In the genomic region with DNA sequence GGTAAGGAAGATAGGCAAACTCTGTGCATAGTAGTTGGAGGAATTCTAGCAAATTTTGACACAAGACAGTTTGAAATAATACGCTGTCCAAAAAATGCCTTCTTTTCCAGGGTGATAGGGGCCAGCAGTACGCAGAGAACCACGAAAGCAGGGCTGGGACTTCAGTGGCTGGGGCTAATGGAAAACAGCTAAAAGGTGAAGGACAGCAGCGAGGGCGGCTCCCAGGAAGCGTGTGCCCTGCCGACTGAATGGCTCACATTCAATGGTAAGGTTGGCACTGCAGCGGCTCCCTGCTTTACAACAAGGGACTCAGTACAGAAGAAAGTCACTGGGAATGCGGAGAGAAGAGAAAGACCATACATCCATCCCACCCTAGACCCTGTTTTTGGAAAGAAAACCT, we compare ENCODE assay signal across 32 cellular contexts.
"Had no signal": no experiment of that assay in that cellular context is flagged by ENCODE, and none has a peak within 500 bp of the region (broad histone marks: within the 10 kb centered on the region; RNA-seq: fewer than 3 reads in every experiment).

No MANE protein-coding gene starts in this region.

- H3K27me3 ChIP-seq: ascending aorta, body of pancreas, brain microvascular endothelial cell, breast epithelium, cardiac muscle cell had no signal

- ATAC-seq: activated naive CD4-positive, alpha-beta T cell treated with anti-CD3 and anti-CD28 coated beads, Interleukin-2, amount 50 U/mL, for 72 hours; activated naive CD8-positive, alpha-beta T cell treated with anti-CD3 and anti-CD28 coated beads, Interleukin-2, amount 50 U/mL, for 24 hours; activated T-cell treated with anti-CD3 and anti-CD28 coated beads, Interleukin-2, amount 50 U/mL, for 4 hours; activated T-cell treated with anti-CD3 and anti-CD28 coated beads, Interleukin-2, amount 50 U/mL, for 72 hours; activated T-helper 17 cell treated with anti-CD3 and anti-CD28 coated beads, Interleukin-2, amount 50 U/mL, for 72 hours; body of pancreas had no signal

- H3K27ac ChIP-seq: ascending aorta, body of pancreas, brain microvascular endothelial cell, breast epithelium, cardiac muscle cell had no signal

- H3K4me3 ChIP-seq: ascending aorta, body of pancreas, breast epithelium, cardiac muscle cell had no signal

- DNase-seq: activated effector memory CD4-positive, alpha-beta T cell treated with anti-CD3 and anti-CD28 coated beads, Interleukin-2, amount 50 U/mL, for 16 hours; activated effector memory CD4-positive, alpha-beta T cell treated with Interleukin-2 at 50 U/mL for 16 hours; activated gamma-delta T cell; activated gamma-delta T cell treated with Interleukin-2 at 50 U/mL for 16 hours; activated naive CD4-positive, alpha-beta T cell; activated naive CD4-positive, alpha-beta T cell treated with anti-CD3 and anti-CD28 coated beads for 36 hours; activated naive CD4-positive, alpha-beta T cell treated with anti-CD3 and anti-CD28 coated beads, Interleukin-2, amount 10 ng/mL, durations not matched to agents 7 days and 5 days; activated naive CD4-positive, alpha-beta T cell treated with anti-CD3 and anti-CD28 coated beads, Interleukin-2, amount 50 U/mL, for 16 hours; activated naive CD4-positive, alpha-beta T cell treated with Interleukin-2 at 50 U/mL for 16 hours; activated naive CD8-positive, alpha-beta T cell treated with anti-CD3 and anti-CD28 coated beads for 36 hours; activated naive CD8-positive, alpha-beta T cell treated with anti-CD3 and anti-CD28 coated beads, Interleukin-2, amount 10 ng/mL, durations not matched to agents 7 days and 5 days; activated naive CD8-positive, alpha-beta T cell treated with anti-CD3 and anti-CD28 coated beads, Interleukin-2, amount 50 U/mL, for 24 hours; activated T-cell treated with anti-CD3 and anti-CD28 coated beads for 4 hours; activated T-cell treated with anti-CD3 and anti-CD28 coated beads, Interleukin-2, amount 50 U/mL, for 1 hour; activated T-cell treated with anti-CD3 and anti-CD28 coated beads, Interleukin-2, amount 50 U/mL, for 24 hours; activated T-cell treated with anti-CD3 and anti-CD28 coated beads, Interleukin-2, amount 50 U/mL, for 4 hours; activated T-cell treated with anti-CD3 and anti-CD28 coated beads, Interleukin-2, amount 50 U/mL, for 48 hours; activated T-cell treated with anti-CD3 and anti-CD28 coated beads, Interleukin-2, amount 50 U/mL, for 72 hours; amniotic stem cell; amygdala; anterior cingulate cortex; aorta; body of pancreas; brain microvascular endothelial cell; caudate nucleus; central memory CD4-positive, alpha-beta T cell; cerebellar nuclear complex had no signal

- H3K36me3 ChIP-seq: ascending aorta, brain microvascular endothelial cell, breast epithelium, cardiac muscle cell had no signal

- H3K4me1 ChIP-seq: body of pancreas, breast epithelium had no signal

- H3K9me3 ChIP-seq: ascending aorta, body of pancreas, breast epithelium had no signal
